ENCODE assay signal across 27 cellular contexts in genomic region chr1:229309684-229310083, GRCh38.
"Had no signal": no experiment of that assay in that cellular context is flagged by ENCODE, and none has a peak within 500 bp of the region (broad histone marks: within the 10 kb centered on the region; RNA-seq: fewer than 3 reads in every experiment).

No MANE protein-coding gene starts in this region.

- H3K27me3 Mint-ChIP-seq: activated CD4-positive, alpha-beta memory T cell treated with anti-CD3 and anti-CD28 coated beads for 36 hours; activated CD4-positive, alpha-beta T cell treated with anti-CD3 and anti-CD28 coated beads for 36 hours; activated CD4-positive, alpha-beta T cell treated with anti-CD3 and anti-CD28 coated beads, Interleukin-2, amount 10 ng/mL, durations not matched to agents 24 days and 14 days; activated CD8-positive, alpha-beta memory T cell treated with anti-CD3 and anti-CD28 coated beads, Interleukin-2, amount 10 ng/mL, durations not matched to agents 7 days and 5 days; activated naive CD4-positive, alpha-beta T cell treated with anti-CD3 and anti-CD28 coated beads, Interleukin-2, amount 50 U/mL, for 24 hours; activated naive CD8-positive, alpha-beta T cell treated with anti-CD3 and anti-CD28 coated beads for 36 hours; activated naive CD8-positive, alpha-beta T cell treated with anti-CD3 and anti-CD28 coated beads, Interleukin-2, amount 50 U/mL, for 24 hours; central memory CD8-positive, alpha-beta T cell had no signal

- H3K4me3 Mint-ChIP-seq: activated CD4-positive, alpha-beta memory T cell treated with anti-CD3 and anti-CD28 coated beads for 36 hours; activated CD4-positive, alpha-beta T cell treated with anti-CD3 and anti-CD28 coated beads for 36 hours; activated CD4-positive, alpha-beta T cell treated with anti-CD3 and anti-CD28 coated beads, Interleukin-2, amount 10 ng/mL, durations not matched to agents 24 days and 14 days; activated CD8-positive, alpha-beta memory T cell treated with anti-CD3 and anti-CD28 coated beads, Interleukin-2, amount 10 ng/mL, durations not matched to agents 7 days and 5 days; activated CD8-positive, alpha-beta T cell treated with anti-CD3 and anti-CD28 coated beads, Interleukin-2, amount 10 ng/mL, durations not matched to agents 7 days and 5 days; activated naive CD4-positive, alpha-beta T cell treated with anti-CD3 and anti-CD28 coated beads for 36 hours; activated naive CD4-positive, alpha-beta T cell treated with anti-CD3 and anti-CD28 coated beads, Interleukin-2, amount 50 U/mL, for 24 hours; activated naive CD8-positive, alpha-beta T cell treated with anti-CD3 and anti-CD28 coated beads for 36 hours; activated naive CD8-positive, alpha-beta T cell treated with anti-CD3 and anti-CD28 coated beads, Interleukin-2, amount 50 U/mL, for 24 hours; activated T-helper 1 cell treated with anti-CD3 and anti-CD28 coated beads, Interleukin-12 subunit alpha, Interleukin-12 subunit beta, Interleukin-2, Interleukin-4 antibody, amounts not matched to agents 30 ng/mL and 10 ng/mL and 1 ng/mL, durations not matched to agents 14 hours and 24 hours and 36 hours; central memory CD8-positive, alpha-beta T cell; endodermal cell had no signal

- H3K9me3 Mint-ChIP-seq: activated CD4-positive, alpha-beta memory T cell treated with anti-CD3 and anti-CD28 coated beads for 36 hours; activated CD4-positive, alpha-beta T cell treated with anti-CD3 and anti-CD28 coated beads, Interleukin-2, amount 10 ng/mL, durations not matched to agents 24 days and 14 days; activated naive CD4-positive, alpha-beta T cell treated with anti-CD3 and anti-CD28 coated beads for 36 hours; activated naive CD4-positive, alpha-beta T cell treated with anti-CD3 and anti-CD28 coated beads, Interleukin-2, amount 50 U/mL, for 24 hours; activated naive CD8-positive, alpha-beta T cell treated with anti-CD3 and anti-CD28 coated beads for 36 hours; activated naive CD8-positive, alpha-beta T cell treated with anti-CD3 and anti-CD28 coated beads, Interleukin-2, amount 50 U/mL, for 24 hours; activated T-helper 1 cell treated with anti-CD3 and anti-CD28 coated beads, Interleukin-12 subunit alpha, Interleukin-12 subunit beta, Interleukin-2, Interleukin-4 antibody, amounts not matched to agents 30 ng/mL and 10 ng/mL and 1 ng/mL, durations not matched to agents 14 hours and 24 hours and 36 hours; activated T-helper 2 cell treated with anti-CD3 and anti-CD28 coated beads, Interferon-gamma antibody, Interleukin-2, Interleukin-4, amounts not matched to agents 10 μg/mL and 5 μg/mL and 100 μg/mL, durations not matched to agents 14 hours and 24 hours and 36 hours; brain; central memory CD8-positive, alpha-beta T cell; endodermal cell had no signal

- DNase-seq: activated CD4-positive, alpha-beta memory T cell treated with anti-CD3 and anti-CD28 coated beads for 36 hours; activated CD4-positive, alpha-beta T cell treated with anti-CD3 and anti-CD28 coated beads for 36 hours; activated CD4-positive, alpha-beta T cell treated with anti-CD3 and anti-CD28 coated beads, Interleukin-2, amount 10 ng/mL, durations not matched to agents 24 days and 14 days; activated CD4-positive, CD25-positive, alpha-beta regulatory T cell; activated CD4-positive, CD25-positive, alpha-beta regulatory T cell treated with anti-CD3 and anti-CD28 coated beads, Interleukin-2, amount 50 U/mL, for 72 hours; activated CD8-positive, alpha-beta memory T cell treated with anti-CD3 and anti-CD28 coated beads, Interleukin-2, amount 10 ng/mL, durations not matched to agents 7 days and 5 days; activated CD8-positive, alpha-beta memory T cell treated with anti-CD3 and anti-CD28 coated beads, Interleukin-2, amount 50 U/mL, for 4 hours; activated CD8-positive, alpha-beta T cell treated with anti-CD3 and anti-CD28 coated beads, Interleukin-2, amount 10 ng/mL, durations not matched to agents 7 days and 5 days; activated effector memory CD4-positive, alpha-beta T cell treated with anti-CD3 and anti-CD28 coated beads, Interleukin-2, amount 50 U/mL, for 16 hours; activated naive CD4-positive, alpha-beta T cell treated with anti-CD3 and anti-CD28 coated beads for 36 hours; activated naive CD8-positive, alpha-beta T cell treated with anti-CD3 and anti-CD28 coated beads for 36 hours; activated naive CD8-positive, alpha-beta T cell treated with anti-CD3 and anti-CD28 coated beads, Interleukin-2, amount 50 U/mL, for 24 hours; activated T-cell treated with anti-CD3 and anti-CD28 coated beads, Interleukin-2, amount 50 U/mL, for 1 hour; activated T-cell treated with anti-CD3 and anti-CD28 coated beads, Interleukin-2, amount 50 U/mL, for 48 hours; adrenal gland; cortex of kidney; effector memory CD4-positive, alpha-beta T cell; endodermal cell; foreskin fibroblast; head of caudate nucleus; T-helper 2 cell had no signal

- H3K4me1 Mint-ChIP-seq: activated CD4-positive, alpha-beta T cell treated with anti-CD3 and anti-CD28 coated beads for 36 hours; activated CD4-positive, alpha-beta T cell treated with anti-CD3 and anti-CD28 coated beads, Interleukin-2, amount 10 ng/mL, durations not matched to agents 24 days and 14 days; activated naive CD4-positive, alpha-beta T cell treated with anti-CD3 and anti-CD28 coated beads, Interleukin-2, amount 50 U/mL, for 24 hours; endodermal cell had no signal

- ATAC-seq: activated CD4-positive, alpha-beta T cell treated with anti-CD3 and anti-CD28 coated beads for 36 hours; activated CD8-positive, alpha-beta memory T cell treated with anti-CD3 and anti-CD28 coated beads, Interleukin-2, amount 10 ng/mL, durations not matched to agents 7 days and 5 days; activated CD8-positive, alpha-beta T cell treated with anti-CD3 and anti-CD28 coated beads, Interleukin-2, amount 10 ng/mL, durations not matched to agents 7 days and 5 days; activated naive CD8-positive, alpha-beta T cell treated with anti-CD3 and anti-CD28 coated beads, Interleukin-2, amount 50 U/mL, for 24 hours; esophagus mucosa had no signal

- H3K27ac Mint-ChIP-seq: activated CD4-positive, alpha-beta memory T cell treated with anti-CD3 and anti-CD28 coated beads for 36 hours; activated CD4-positive, alpha-beta T cell treated with anti-CD3 and anti-CD28 coated beads for 36 hours; activated CD4-positive, alpha-beta T cell treated with anti-CD3 and anti-CD28 coated beads, Interleukin-2, amount 10 ng/mL, durations not matched to agents 24 days and 14 days; activated CD8-positive, alpha-beta memory T cell treated with anti-CD3 and anti-CD28 coated beads, Interleukin-2, amount 10 ng/mL, durations not matched to agents 7 days and 5 days; activated CD8-positive, alpha-beta T cell treated with anti-CD3 and anti-CD28 coated beads, Interleukin-2, amount 10 ng/mL, durations not matched to agents 7 days and 5 days; activated naive CD4-positive, alpha-beta T cell treated with anti-CD3 and anti-CD28 coated beads for 36 hours; activated naive CD4-positive, alpha-beta T cell treated with anti-CD3 and anti-CD28 coated beads, Interleukin-2, amount 50 U/mL, for 24 hours; activated naive CD8-positive, alpha-beta T cell treated with anti-CD3 and anti-CD28 coated beads for 36 hours; activated naive CD8-positive, alpha-beta T cell treated with anti-CD3 and anti-CD28 coated beads, Interleukin-2, amount 50 U/mL, for 24 hours; activated T-helper 1 cell treated with anti-CD3 and anti-CD28 coated beads, Interleukin-12 subunit alpha, Interleukin-12 subunit beta, Interleukin-2, Interleukin-4 antibody, amounts not matched to agents 30 ng/mL and 10 ng/mL and 1 ng/mL, durations not matched to agents 14 hours and 24 hours and 36 hours; activated T-helper 2 cell treated with anti-CD3 and anti-CD28 coated beads, Interferon-gamma antibody, Interleukin-2, Interleukin-4, amounts not matched to agents 10 μg/mL and 5 μg/mL and 100 μg/mL, durations not matched to agents 14 hours and 24 hours and 36 hours; endodermal cell had no signal
